In the genomic region with DNA sequence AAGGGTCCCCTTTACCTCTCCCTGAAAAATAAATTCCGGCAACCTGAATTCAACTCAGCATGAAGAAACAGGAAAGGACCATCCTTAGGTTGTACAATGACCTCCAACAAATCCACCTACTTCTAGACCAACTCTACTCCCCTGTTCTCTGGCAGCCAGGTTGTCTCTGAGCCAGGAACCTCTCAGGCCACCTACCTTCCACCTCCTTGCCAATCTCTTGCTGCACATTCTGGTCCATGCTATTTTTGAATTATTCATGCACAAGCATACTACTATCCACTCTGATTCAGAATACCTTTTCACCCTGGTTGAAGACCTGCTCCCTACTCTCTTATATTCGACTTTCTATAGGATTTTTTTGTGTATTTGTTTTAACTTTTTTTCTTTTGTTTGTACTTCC, we compare ENCODE assay signal across 34 cellular contexts.
"Had no signal": no experiment of that assay in that cellular context is flagged by ENCODE, and none has a peak within 500 bp of the region (broad histone marks: within the 10 kb centered on the region; RNA-seq: fewer than 3 reads in every experiment).

No MANE protein-coding gene starts in this region.

- DNase-seq: Karpas-422, Kasumi-1, KBM-7, KG1, MG63, MM.1S, MV-4-11, NCI-H1048, NCI-H1092, NCI-H1092 treated with DMSO at 0.1 percent for 48 hours, NCI-H1105, NCI-H1105 treated with DMSO at 0.1 percent for 48 hours, NCI-H1417, NCI-H1417 treated with DMSO at 0.1 percent for 48 hours, NCI-H1436, NCI-H1436 treated with DMSO at 0.1 percent for 48 hours, NCI-H146, NCI-H1694, NCI-H1694 treated with DMSO at 0.1 percent for 48 hours, NCI-H187, NCI-H187 treated with DMSO at 0.1 percent for 48 hours, NCI-H1930, NCI-H2029, NCI-H2029 treated with DMSO at 0.1 percent for 48 hours, NCI-H2081, NCI-H2081 treated with DMSO at 0.1 percent for 48 hours, NCI-H2107, NCI-H2171, NCI-H2171 treated with DMSO at 0.1 percent for 48 hours, NCI-H2227 treated with DMSO at 0.1 percent for 48 hours, NCI-H226, NCI-H345, NCI-H446, NCI-H446 treated with DMSO at 0.1 percent for 48 hours had no signal
